Comparison of ENCODE assay signal across 1 cellular context in the genomic region with DNA sequence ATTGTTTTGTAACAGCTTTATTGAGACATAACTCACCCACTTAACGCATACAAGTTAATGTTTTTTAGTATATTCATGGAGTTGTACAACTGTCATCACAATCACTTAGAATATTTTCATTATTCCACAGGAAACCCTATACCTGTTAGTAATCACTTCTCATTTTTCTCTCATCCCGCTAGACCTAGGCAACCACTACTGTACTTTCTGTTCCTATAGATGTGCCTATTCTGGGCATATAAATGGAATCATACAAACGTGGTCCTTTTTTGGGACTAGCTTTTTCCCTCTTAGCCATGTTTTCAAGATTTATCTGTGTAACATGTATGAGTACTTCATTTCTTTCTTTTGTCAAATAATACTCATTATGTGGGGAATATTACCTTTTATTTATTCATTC.
TF ChIP-seq lines count a peak whose summit lies in the region.

No MANE protein-coding gene starts in this region.

TF ChIP-seq in GM12878, 131 proteins besides CTCF, POLR2A, EP300 and RAD21 (continued from another document):
- no peak for TF ChIP-seq CEBPZ (IDR thresholded peaks at IDR 0.05; ENCODE audit: low read depth, low read length)
- TF ChIP-seq RUNX3 (IDR thresholded peaks at IDR 0.05; ENCODE audit: low read length) = peak; percentile 29; the same call in 1 of the 2 replicates
- TF ChIP-seq SREBF1 (IDR thresholded peaks at IDR 0.05; ENCODE audit: low read length) = no peak
- TF ChIP-seq, protein P1, sequence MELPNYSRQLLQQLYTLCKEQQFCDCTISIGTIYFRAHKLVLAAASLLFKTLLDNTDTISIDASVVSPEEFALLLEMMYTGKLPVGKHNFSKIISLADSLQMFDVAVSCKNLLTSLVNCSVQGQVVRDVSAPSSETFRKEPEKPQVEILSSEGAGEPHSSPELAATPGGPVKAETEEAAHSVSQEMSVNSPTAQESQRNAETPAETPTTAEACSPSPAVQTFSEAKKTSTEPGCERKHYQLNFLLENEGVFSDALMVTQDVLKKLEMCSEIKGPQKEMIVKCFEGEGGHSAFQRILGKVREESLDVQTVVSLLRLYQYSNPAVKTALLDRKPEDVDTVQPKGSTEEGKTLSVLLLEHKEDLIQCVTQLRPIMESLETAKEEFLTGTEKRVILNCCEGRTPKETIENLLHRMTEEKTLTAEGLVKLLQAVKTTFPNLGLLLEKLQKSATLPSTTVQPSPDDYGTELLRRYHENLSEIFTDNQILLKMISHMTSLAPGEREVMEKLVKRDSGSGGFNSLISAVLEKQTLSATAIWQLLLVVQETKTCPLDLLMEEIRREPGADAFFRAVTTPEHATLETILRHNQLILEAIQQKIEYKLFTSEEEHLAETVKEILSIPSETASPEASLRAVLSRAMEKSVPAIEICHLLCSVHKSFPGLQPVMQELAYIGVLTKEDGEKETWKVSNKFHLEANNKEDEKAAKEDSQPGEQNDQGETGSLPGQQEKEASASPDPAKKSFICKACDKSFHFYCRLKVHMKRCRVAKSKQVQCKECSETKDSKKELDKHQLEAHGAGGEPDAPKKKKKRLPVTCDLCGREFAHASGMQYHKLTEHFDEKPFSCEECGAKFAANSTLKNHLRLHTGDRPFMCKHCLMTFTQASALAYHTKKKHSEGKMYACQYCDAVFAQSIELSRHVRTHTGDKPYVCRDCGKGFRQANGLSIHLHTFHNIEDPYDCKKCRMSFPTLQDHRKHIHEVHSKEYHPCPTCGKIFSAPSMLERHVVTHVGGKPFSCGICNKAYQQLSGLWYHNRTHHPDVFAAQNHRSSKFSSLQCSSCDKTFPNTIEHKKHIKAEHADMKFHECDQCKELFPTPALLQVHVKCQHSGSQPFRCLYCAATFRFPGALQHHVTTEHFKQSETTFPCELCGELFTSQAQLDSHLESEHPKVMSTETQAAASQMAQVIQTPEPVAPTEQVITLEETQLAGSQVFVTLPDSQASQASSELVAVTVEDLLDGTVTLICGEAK (IDR thresholded peaks at IDR 0.05; ENCODE audit: borderline replicate concordance) = peak; percentile 47; the same call in 1 of the 2 replicates
- TF ChIP-seq FOXK2 (IDR thresholded peaks at IDR 0.05) = no peak
- TF ChIP-seq MTA3 (IDR thresholded peaks at IDR 0.05; ENCODE audit: borderline replicate concordance, low read length) = no peak
- TF ChIP-seq IKZF2 (IDR thresholded peaks at IDR 0.05) = peak; percentile 55 to 64; a peak in 3 of 4 replicates
- TF ChIP-seq YBX1 (IDR thresholded peaks at IDR 0.05) = no peak
